Comparison of ENCODE assay signal across 8 cellular contexts in the genomic region with DNA sequence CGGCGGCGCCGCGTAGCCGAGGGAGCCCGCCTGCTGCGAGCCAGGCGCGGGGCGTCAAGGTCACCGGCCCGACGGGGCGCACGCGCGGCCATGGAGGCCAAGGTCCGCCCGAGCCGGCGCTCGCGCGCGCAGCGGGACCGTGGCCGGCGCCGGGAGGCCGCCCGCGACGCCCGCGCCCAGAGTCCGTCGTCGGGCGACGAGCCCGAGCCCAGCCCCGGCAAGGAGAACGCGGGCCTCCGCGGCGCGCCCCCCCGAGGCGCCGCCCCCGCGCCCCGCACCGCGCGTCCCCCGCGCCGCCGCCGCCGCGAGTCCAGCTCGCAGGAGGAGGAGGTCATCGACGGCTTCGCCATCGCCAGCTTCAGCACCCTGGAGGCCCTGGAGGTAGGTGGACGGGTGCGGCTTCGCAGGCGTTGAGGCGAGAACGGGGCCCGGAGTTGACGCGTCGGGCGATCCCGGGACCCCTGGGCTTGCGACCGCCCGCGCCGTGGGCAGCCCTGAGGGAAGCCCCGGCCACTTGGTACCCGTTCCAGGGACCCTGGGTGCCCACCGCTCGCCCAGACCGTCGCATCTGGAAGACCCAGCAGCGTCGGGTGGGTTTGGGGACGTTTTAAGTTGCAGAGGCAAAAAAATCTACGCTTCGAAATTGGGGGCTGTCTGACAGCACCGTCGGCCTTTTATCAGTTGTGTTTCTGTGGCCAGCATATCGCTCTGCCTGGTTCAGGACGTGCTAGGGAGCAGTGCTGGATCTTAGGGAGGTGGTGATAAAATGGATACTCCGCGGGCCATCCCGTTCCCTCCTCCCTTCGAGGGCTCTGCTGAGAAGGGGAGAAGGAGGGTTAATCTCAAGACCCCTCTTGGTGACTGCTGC. TPM values are rescaled to one million over a fixed set of nuclear protein-coding genes. Genes with fewer than 3 reads are reported as not detected.
A peak's percentile ranks its signal among the peaks of the same experiment; 100 is the strongest.
DNase-seq lines count a peak whose midpoint lies in the region; ATAC-seq and TF ChIP-seq lines count a peak whose summit lies in the region.

No MANE protein-coding gene starts in this region.

- H3K4me1 Mint-ChIP-seq in CD4-positive, CD25-positive, alpha-beta regulatory T cell = peaks cover 6 to 76% (median 40%) of the 10 kb centered on the region in 4 donors

- peaks cover 65% of the 10 kb centered on the region for H3K4me1 ChIP-seq in CD4-positive, CD25-positive, alpha-beta regulatory T cell (ENCODE audit: control insufficient read depth, insufficient read depth, low read length, poor library complexity, severe bottlenecking)
- H3K4me1 ChIP-seq in prostate gland (replicated peaks) = peaks cover 36% of the 10 kb centered on the region

- peak overlapping the region; percentile 79 to 93 (median 88) for H3K27ac Mint-ChIP-seq in CD4-positive, CD25-positive, alpha-beta regulatory T cell

- H2AFZ ChIP-seq in SU-DHL-6 (ENCODE audit: low read depth, low read length, severe bottlenecking) = no peak overlapping the region

- peak overlapping the region; percentile 88 for H3K4me3 ChIP-seq in CD4-positive, CD25-positive, alpha-beta regulatory T cell (ENCODE audit: low read depth, low read length)
- H3K4me3 ChIP-seq in H7 (ENCODE audit: insufficient read depth, low read depth, low read length) (peak overlapping the region; percentile 49), SU-DHL-6 (ENCODE audit: insufficient read depth, low read length, poor library complexity, severe bottlenecking) (peak overlapping the region; percentile 48), foreskin fibroblast (ENCODE audit: low read depth in 1 of 2, low read length in 2 of 2) (peak overlapping the region; percentile 69 to 70), prostate gland (peak overlapping the region; percentile 55 to 66)

- peak overlapping the region; percentile 23 for H3K27ac ChIP-seq in CD4-positive, CD25-positive, alpha-beta regulatory T cell (ENCODE audit: insufficient read depth, low read length, poor library complexity, severe bottlenecking)
- H3K27ac ChIP-seq in SU-DHL-6 (ENCODE audit: low read depth, low read length) (no peak overlapping the region), prostate gland (peak overlapping the region; percentile 76 to 85)

- H3K4me2 ChIP-seq in SU-DHL-6 (ENCODE audit: low read depth, low read length, poor library complexity, severe bottlenecking) = peak overlapping the region; percentile 53

- no peaks in the 10 kb centered on the region for H3K27me3 Mint-ChIP-seq in CD4-positive, CD25-positive, alpha-beta regulatory T cell

- TF ChIP-seq POLR2A in prostate gland (IDR thresholded peaks at IDR 0.05) = no peak

- peaks cover 0 to 2% (median 0%) of the 10 kb centered on the region in 7 donors for H3K9me3 Mint-ChIP-seq in CD4-positive, CD25-positive, alpha-beta regulatory T cell

- TF ChIP-seq CTCF in SU-DHL-6 (IDR thresholded peaks at IDR 0.05; ENCODE audit: insufficient read depth, low read length, poor library complexity, severe bottlenecking) (no peak), foreskin fibroblast (IDR thresholded peaks at IDR 0.05; ENCODE audit: low read depth, low read length) (no peak), prostate gland (IDR thresholded peaks at IDR 0.05) (no peak)

- H3K9ac ChIP-seq in SU-DHL-6 (ENCODE audit: low read length) = 0 out of 2 replicates have a peak overlapping the region, but pooled peaks have one; percentile 6

- H3K9me2 ChIP-seq in SU-DHL-6 (replicated peaks; ENCODE audit: insufficient read depth, low read length) = no peaks in the 10 kb centered on the region

- WGBS in prostate gland = 1% methylated on average over 69 of the region's 107 CpGs

- intact Hi-C loops in prostate gland (cut with DNase I) = no loop called here

- ATAC-seq in CD4-positive, CD25-positive, alpha-beta regulatory T cell (ENCODE audit: low read depth in 2 of 2) = no peak
- no peak for ATAC-seq in GM21390 (IDR thresholded peaks at IDR 0.05; ENCODE audit: unreplicated experiment)

- H3K36me3 ChIP-seq in CD4-positive, CD25-positive, alpha-beta regulatory T cell (ENCODE audit: control insufficient read depth, insufficient read depth, low read length) = no peaks in the 10 kb centered on the region
- no peaks in the 10 kb centered on the region for H3K36me3 ChIP-seq in H7 (replicated peaks; ENCODE audit: control insufficient read depth, insufficient read depth, low read length)
- H3K36me3 ChIP-seq in SU-DHL-6 (ENCODE audit: low read length) = no peaks in the 10 kb centered on the region
- H3K36me3 ChIP-seq in prostate gland = no peaks in the 10 kb centered on the region

- H3K9me3 ChIP-seq in CD4-positive, CD25-positive, alpha-beta regulatory T cell (ENCODE audit: control insufficient read depth in 2 of 2, low read length in 2 of 2) = no peaks in the 10 kb centered on the region
- H3K9me3 ChIP-seq in SU-DHL-6 (ENCODE audit: insufficient read depth, low read length) (no peaks in the 10 kb centered on the region), prostate gland (no peaks in the 10 kb centered on the region)

- no peaks in the 10 kb centered on the region for H3K79me2 ChIP-seq in SU-DHL-6 (ENCODE audit: insufficient read depth, low read length)

- H3F3A ChIP-seq in SU-DHL-6 (ENCODE audit: insufficient read depth) = no peaks in the 10 kb centered on the region

- H3K36me3 Mint-ChIP-seq in CD4-positive, CD25-positive, alpha-beta regulatory T cell = peaks cover 8% of the 10 kb centered on the region

- no peaks in the 10 kb centered on the region for H3K27me3 ChIP-seq in CD4-positive, CD25-positive, alpha-beta regulatory T cell (ENCODE audit: control insufficient read depth, insufficient read depth, low read length)
- H3K27me3 ChIP-seq in H7 (ENCODE audit: control insufficient read depth, insufficient read depth, low read length) (peaks cover 38% of the 10 kb centered on the region), SU-DHL-6 (ENCODE audit: low read length) (no peaks in the 10 kb centered on the region), prostate gland (replicated peaks; ENCODE audit: insufficient read depth) (no peaks in the 10 kb centered on the region)

- H4K20me1 ChIP-seq in SU-DHL-6 (ENCODE audit: low read depth, low read length) = peaks cover 10% of the 10 kb centered on the region; the same call in 1 of the 2 replicates

- peak in 1 of 3 donors; percentile 27 for DNase-seq in CD4-positive, CD25-positive, alpha-beta regulatory T cell
- peak; percentile 87 for DNase-seq in H7
- DNase-seq in foreskin fibroblast = peak; percentile 17 to 49
- no peak for DNase-seq in prostate gland (ENCODE audit: low spot score)
- DNase-seq in DMS79 treated with DMSO at 0.1 percent for 48 hours (lab: John Stamatoyannopoulos, UW) = no peak
- no peak for DNase-seq in NK-92 treated with Interleukin-12 subunit alpha and Interleukin-12 subunit beta, amount 100 ng/mL, for 24 hours (lab: John Stamatoyannopoulos, UW)

- peak overlapping the region; percentile 84 to 90 (median 89) for H3K4me3 Mint-ChIP-seq in CD4-positive, CD25-positive, alpha-beta regulatory T cell

RNA-seq across cellular contexts. Expression of a gene that starts 0.8 kb away (rescaled TPM):
- total RNA-seq in CD4-positive, CD25-positive, alpha-beta regulatory T cell = 94.6 TPM
- polyA plus RNA-seq in CD4-positive, CD25-positive, alpha-beta regulatory T cell = under 1 TPM; 0.16 to 0.78 (median 0.31) TPM
- 17.5 and 26.6 TPM in 2 replicates for total RNA-seq in H7 (2014; rRNA removed; shearing (Covaris generic))
- total RNA-seq in prostate gland = 10 to 100 TPM; 34.2 to 69.2 TPM

Comparison
In these comparisons a context has a peak if more than half of its experiments do, and no peak if none do; other contexts are left out.
1. DNase-seq: peak in H7 (single experiment) and foreskin fibroblast (2 of 2); none in prostate gland (single experiment), DMS79 treated with DMSO at 0.1 percent for 48 hours (single experiment) and NK-92 treated with Interleukin-12 subunit alpha and Interleukin-12 subunit beta, amount 100 ng/mL, for 24 hours (single experiment).
2. Peak in every context shown above with its lines, with median percentiles within 50 percentile points of each other: H3K4me3 ChIP-seq.